In the genomic region with DNA sequence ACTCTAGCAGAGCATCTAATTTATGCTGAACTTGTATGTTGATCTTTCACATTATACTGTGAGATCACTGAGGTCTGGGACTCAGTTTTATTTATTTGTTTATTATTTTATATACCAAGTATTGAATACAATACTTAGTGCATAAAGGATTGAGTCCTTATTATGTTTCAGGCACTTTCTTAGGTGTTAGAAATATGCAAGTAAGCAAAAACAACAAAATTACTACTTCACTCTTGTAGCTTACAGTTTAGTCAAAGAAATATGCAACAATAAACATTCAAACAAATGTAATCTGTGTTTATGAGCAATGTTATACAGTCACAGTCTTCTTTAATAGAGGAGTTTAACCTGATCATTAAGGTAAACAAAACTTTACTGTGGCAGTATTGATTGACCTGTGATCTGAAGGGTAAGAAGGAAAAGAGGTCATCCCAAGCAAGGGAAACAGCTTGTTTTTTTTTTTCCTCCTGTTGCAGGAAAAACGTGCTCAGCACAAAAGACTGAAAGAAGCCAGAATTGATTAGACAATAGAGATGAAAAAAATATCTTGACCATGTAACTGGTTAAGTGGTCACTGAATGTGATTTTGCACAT, we compare ENCODE assay signal across 3 cellular contexts.
A peak's percentile ranks its signal among the peaks of the same experiment; 100 is the strongest.
TF ChIP-seq lines count a peak whose summit lies in the region.

No MANE protein-coding gene starts in this region.

TF ChIP-seq in IMR-90, 13 proteins besides CTCF, POLR2A, EP300 and RAD21:
- 0 out of 2 replicates have a peak, but pooled peaks have one; percentile 32 for TF ChIP-seq MAFK (IDR thresholded peaks at IDR 0.05; ENCODE audit: low read depth, low read length)
- TF ChIP-seq BHLHE40 (IDR thresholded peaks at IDR 0.05; ENCODE audit: low read depth, low read length) = no peak
- TF ChIP-seq, protein P1, sequence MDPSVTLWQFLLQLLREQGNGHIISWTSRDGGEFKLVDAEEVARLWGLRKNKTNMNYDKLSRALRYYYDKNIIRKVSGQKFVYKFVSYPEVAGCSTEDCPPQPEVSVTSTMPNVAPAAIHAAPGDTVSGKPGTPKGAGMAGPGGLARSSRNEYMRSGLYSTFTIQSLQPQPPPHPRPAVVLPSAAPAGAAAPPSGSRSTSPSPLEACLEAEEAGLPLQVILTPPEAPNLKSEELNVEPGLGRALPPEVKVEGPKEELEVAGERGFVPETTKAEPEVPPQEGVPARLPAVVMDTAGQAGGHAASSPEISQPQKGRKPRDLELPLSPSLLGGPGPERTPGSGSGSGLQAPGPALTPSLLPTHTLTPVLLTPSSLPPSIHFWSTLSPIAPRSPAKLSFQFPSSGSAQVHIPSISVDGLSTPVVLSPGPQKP (IDR thresholded peaks at IDR 0.05; ENCODE audit: borderline replicate concordance, low read depth, low read length) = no peak
TF ChIP-seq in IMR-90: peak in this region for 1.

TF ChIP-seq in K562, 482 proteins besides CTCF, POLR2A, EP300 and RAD21:
- TF ChIP-seq, protein P2, sequence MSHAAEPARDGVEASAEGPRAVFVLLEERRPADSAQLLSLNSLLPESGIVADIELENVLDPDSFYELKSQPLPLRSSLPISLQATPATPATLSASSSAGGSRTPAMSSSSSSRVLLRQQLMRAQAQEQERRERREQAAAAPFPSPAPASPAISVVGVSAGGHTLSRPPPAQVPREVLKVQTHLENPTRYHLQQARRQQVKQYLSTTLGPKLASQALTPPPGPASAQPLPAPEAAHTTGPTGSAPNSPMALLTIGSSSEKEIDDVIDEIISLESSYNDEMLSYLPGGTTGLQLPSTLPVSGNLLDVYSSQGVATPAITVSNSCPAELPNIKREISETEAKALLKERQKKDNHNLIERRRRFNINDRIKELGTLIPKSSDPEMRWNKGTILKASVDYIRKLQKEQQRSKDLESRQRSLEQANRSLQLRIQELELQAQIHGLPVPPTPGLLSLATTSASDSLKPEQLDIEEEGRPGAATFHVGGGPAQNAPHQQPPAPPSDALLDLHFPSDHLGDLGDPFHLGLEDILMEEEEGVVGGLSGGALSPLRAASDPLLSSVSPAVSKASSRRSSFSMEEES (CRISPR knock-in tag; IDR thresholded peaks at IDR 0.05) = no peak
- TF ChIP-seq ZNF316 (IDR thresholded peaks at IDR 0.05) (peak; percentile 71), C11orf30 (IDR thresholded peaks at IDR 0.05; ENCODE audit: low read depth) (peak; percentile 40; the same call in 1 of the 2 replicates)
TF ChIP-seq in K562: peak in this region for 2.

TF ChIP-seq in liver, 16 proteins besides CTCF, POLR2A, EP300 and RAD21:
- TF ChIP-seq HNF4A (conservative IDR thresholded peaks at IDR 0.05) (peak; percentile 50 to 51), GABPA (IDR thresholded peaks at IDR 0.05 in 1 of 2, conservative IDR thresholded peaks at IDR 0.05 in 1 of 2) (no peak), FOXA2 (IDR thresholded peaks at IDR 0.05) (peak; percentile 41), RXRA (IDR thresholded peaks at IDR 0.05) (peak; percentile 44 to 47)
- TF ChIP-seq, protein P3, sequence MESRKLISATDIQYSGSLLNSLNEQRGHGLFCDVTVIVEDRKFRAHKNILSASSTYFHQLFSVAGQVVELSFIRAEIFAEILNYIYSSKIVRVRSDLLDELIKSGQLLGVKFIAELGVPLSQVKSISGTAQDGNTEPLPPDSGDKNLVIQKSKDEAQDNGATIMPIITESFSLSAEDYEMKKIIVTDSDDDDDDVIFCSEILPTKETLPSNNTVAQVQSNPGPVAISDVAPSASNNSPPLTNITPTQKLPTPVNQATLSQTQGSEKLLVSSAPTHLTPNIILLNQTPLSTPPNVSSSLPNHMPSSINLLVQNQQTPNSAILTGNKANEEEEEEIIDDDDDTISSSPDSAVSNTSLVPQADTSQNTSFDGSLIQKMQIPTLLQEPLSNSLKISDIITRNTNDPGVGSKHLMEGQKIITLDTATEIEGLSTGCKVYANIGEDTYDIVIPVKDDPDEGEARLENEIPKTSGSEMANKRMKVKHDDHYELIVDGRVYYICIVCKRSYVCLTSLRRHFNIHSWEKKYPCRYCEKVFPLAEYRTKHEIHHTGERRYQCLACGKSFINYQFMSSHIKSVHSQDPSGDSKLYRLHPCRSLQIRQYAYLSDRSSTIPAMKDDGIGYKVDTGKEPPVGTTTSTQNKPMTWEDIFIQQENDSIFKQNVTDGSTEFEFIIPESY (IDR thresholded peaks at IDR 0.05) = no peak
- TF ChIP-seq, protein P4, sequence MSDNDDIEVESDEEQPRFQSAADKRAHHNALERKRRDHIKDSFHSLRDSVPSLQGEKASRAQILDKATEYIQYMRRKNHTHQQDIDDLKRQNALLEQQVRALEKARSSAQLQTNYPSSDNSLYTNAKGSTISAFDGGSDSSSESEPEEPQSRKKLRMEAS (IDR thresholded peaks at IDR 0.05) = peak; percentile 30
